Comparison of ENCODE assay signal across 23 cellular contexts in the genomic region with DNA sequence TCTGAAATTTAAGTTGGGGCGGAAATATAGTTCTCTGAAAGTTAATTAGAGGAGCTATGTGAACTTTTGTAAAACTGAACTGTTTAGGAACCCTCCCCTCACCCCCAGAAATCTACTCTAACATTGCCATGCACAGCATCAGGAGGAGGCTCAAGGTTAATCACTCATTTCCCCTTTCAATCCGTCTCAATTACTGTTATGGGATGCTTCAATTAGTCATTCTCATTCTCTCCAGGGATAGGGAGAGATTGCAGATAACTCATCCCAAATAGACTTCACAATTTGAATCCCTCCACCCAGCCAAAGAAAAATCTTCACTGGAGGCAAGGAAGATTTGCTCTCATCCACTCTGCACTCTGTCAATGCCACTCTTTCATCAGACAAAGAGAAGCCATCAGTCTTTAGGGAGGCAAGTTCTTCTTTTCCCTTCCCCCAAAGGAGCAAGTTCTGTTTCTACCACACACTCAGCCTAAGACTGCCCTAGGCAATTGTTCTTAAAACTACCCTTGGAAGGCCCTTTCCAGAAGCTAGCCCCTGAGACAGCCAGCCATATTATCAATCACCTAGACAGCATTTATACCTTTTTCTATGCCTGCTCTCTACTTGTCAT.
DNase-seq lines count a peak whose midpoint lies in the region; ATAC-seq, FAIRE-seq and TF ChIP-seq lines count a peak whose summit lies in the region.
"Had no signal": no experiment of that assay in that cellular context is flagged by ENCODE, and none has a peak within 500 bp of the region (broad histone marks: within the 10 kb centered on the region; RNA-seq: fewer than 3 reads in every experiment).

No MANE protein-coding gene starts in this region.

- no peak for ATAC-seq in HG02870 (IDR thresholded peaks at IDR 0.05; ENCODE audit: unreplicated experiment)
- ATAC-seq: activated CD4-positive, alpha-beta T cell treated with anti-CD3 and anti-CD28 coated beads for 36 hours; activated CD8-positive, alpha-beta memory T cell treated with anti-CD3 and anti-CD28 coated beads, Interleukin-2, amount 10 ng/mL, durations not matched to agents 7 days and 5 days; naive thymus-derived CD4-positive, alpha-beta T cell; PC-3 had no signal

- H4K20me1 ChIP-seq in keratinocyte (ENCODE audit: control insufficient read depth, extremely low read depth, insufficient read depth, low read length), result no peaks in the 10 kb centered on the region

- H2AFZ ChIP-seq in keratinocyte (ENCODE audit: control insufficient read depth, low read length), result no peak overlapping the region

- peaks cover 10% of the 10 kb centered on the region for H3K4me1 ChIP-seq in keratinocyte (ENCODE audit: control insufficient read depth, extremely low read depth, insufficient read depth, low read length)
- H3K4me1 ChIP-seq: breast epithelium, SJCRH30, vagina had no signal

- no peak overlapping the region for H3K9ac ChIP-seq in keratinocyte (ENCODE audit: control insufficient read depth, extremely low read depth, insufficient read depth, low read length)

- FAIRE-seq in bronchial epithelial cell (lab: Jason Lieb, UNC) (no peak), keratinocyte (lab: Jason Lieb, UNC) (peak; percentile 9)
- FAIRE-seq: GM12892 had no signal

- H3K36me3 ChIP-seq in bronchial epithelial cell (ENCODE audit: control insufficient read depth, insufficient read depth, low read length) (no peaks in the 10 kb centered on the region), keratinocyte (ENCODE audit: control insufficient read depth in 2 of 2, extremely low read depth in 1 of 2, insufficient read depth in 2 of 2, low read length in 2 of 2) (no peaks in the 10 kb centered on the region)
- H3K36me3 ChIP-seq: breast epithelium, esophagus squamous epithelium, SJCRH30, vagina had no signal

- H3K79me2 ChIP-seq in keratinocyte (ENCODE audit: control insufficient read depth, insufficient read depth, low read length), result no peaks in the 10 kb centered on the region

- DNase-seq in ELF-1 (ENCODE audit: low read depth, low spot score) (peak; percentile 90), KBM-7 (peak; percentile 28), bronchial epithelial cell (ENCODE audit: low read depth) (peak; percentile 23), keratinocyte (ENCODE audit: low read depth, low spot score) (no peak), DMS114 treated with DMSO at 0.1 percent for 48 hours (lab: John Stamatoyannopoulos, UW; ENCODE audit: unreplicated experiment) (no peak), G401 (ENCODE audit: low spot score) (no peak)
- DNase-seq: activated CD4-positive, alpha-beta T cell treated with anti-CD3 and anti-CD28 coated beads for 36 hours; activated CD8-positive, alpha-beta memory T cell treated with anti-CD3 and anti-CD28 coated beads, Interleukin-2, amount 10 ng/mL, durations not matched to agents 7 days and 5 days; Calu3; esophagus squamous epithelium; head of caudate nucleus; naive thymus-derived CD4-positive, alpha-beta T cell; NCI-H510A treated with DMSO at 0.1 percent for 48 hours; PC-3; stimulated activated CD4-positive, alpha-beta T cell treated with anti-CD3 and anti-CD28 coated beads, Interleukin-4, amount 100 ng/mL, for 24 hours; substantia nigra; T1000 had no signal

- peaks cover 1% of the 10 kb centered on the region for H3K9me3 ChIP-seq in keratinocyte (ENCODE audit: control insufficient read depth, low read depth, low read length)
- H3K9me3 ChIP-seq: esophagus squamous epithelium, SJCRH30, vagina had no signal

- H3K9me1 ChIP-seq in keratinocyte (ENCODE audit: control insufficient read depth, extremely low read depth, insufficient read depth, low read length), result no peaks in the 10 kb centered on the region

- H3K27me3 ChIP-seq in bronchial epithelial cell (ENCODE audit: control insufficient read depth, insufficient read depth, low read length), result no peaks in the 10 kb centered on the region
- no peaks in the 10 kb centered on the region for H3K27me3 ChIP-seq in keratinocyte (ENCODE audit: control insufficient read depth, extremely low read depth, insufficient read depth, low read length)
- H3K27me3 ChIP-seq: breast epithelium, esophagus squamous epithelium, SJCRH30, vagina had no signal

- dilution Hi-C loops in keratinocyte (cut with MboI; ENCODE audit: extremely low pct_ligation_motif_present, low sequenced_read_pairs), result no loop called here

- H3K27ac ChIP-seq in keratinocyte (ENCODE audit: control insufficient read depth, insufficient read depth, low read length), result no peak overlapping the region
- H3K27ac ChIP-seq: breast epithelium, esophagus squamous epithelium, SJCRH30, skin epidermis, vagina had no signal

- in situ Hi-C loops in KBM-7 (cut with MboI; ENCODE audit: low pct_unique_long_range_greater_than_20kb, low sequenced_read_pairs) (no loop called here), G401 (cut with HindIII; ENCODE audit: low sequenced_read_pairs) (no loop called here)

- TF ChIP-seq CTCF in bronchial epithelial cell (IDR thresholded peaks at IDR 0.05; ENCODE audit: insufficient read depth, low read length, severe bottlenecking) (no peak), keratinocyte (optimal IDR thresholded peaks at IDR 0.05 in 1 of 3, IDR thresholded peaks at IDR 0.05 in 1 of 3, conservative IDR thresholded peaks at IDR 0.05 in 1 of 3; ENCODE audit: extremely low read depth in 1 of 3, insufficient read depth in 2 of 3, low read length in 3 of 3) (no peak)

- H3K4me3 ChIP-seq in bronchial epithelial cell (ENCODE audit: low read depth, low read length), result no peak overlapping the region
- no peak overlapping the region for H3K4me3 ChIP-seq in keratinocyte (ENCODE audit: control insufficient read depth in 2 of 3, extremely low read depth in 1 of 3, insufficient read depth in 2 of 3, low read depth in 1 of 3, low read length in 3 of 3)
- H3K4me3 ChIP-seq: breast epithelium, esophagus squamous epithelium, SJCRH30, skin epidermis, vagina had no signal

- no peak overlapping the region for H3K4me2 ChIP-seq in keratinocyte (ENCODE audit: control insufficient read depth, extremely low read depth, insufficient read depth, low read depth, low read length)

Comparison
In these comparisons a context has a peak if more than half of its experiments do, and no peak if none do; other contexts are left out.
1. DNase-seq: peak in ELF-1 (single experiment), KBM-7 (single experiment) and bronchial epithelial cell (single experiment); none in keratinocyte (single experiment), DMS114 treated with DMSO at 0.1 percent for 48 hours (single experiment) and G401 (single experiment).